Comparison of ENCODE assay signal across 27 cellular contexts in genomic region chr12:123892853-123893252, GRCh38.
"Had no signal": no experiment of that assay in that cellular context is flagged by ENCODE, and none has a peak within 500 bp of the region (broad histone marks: within the 10 kb centered on the region; RNA-seq: fewer than 3 reads in every experiment).

No MANE protein-coding gene starts in this region.

- H3K36me3 ChIP-seq: colonic mucosa, esophagus squamous epithelium, gastroesophageal sphincter, heart left ventricle, left lung, lower lobe of right lung had no signal

- FAIRE-seq: endometrium, frontal cortex, kidney had no signal

- ATAC-seq: effector memory CD8-positive, alpha-beta T cell; esophagus mucosa; gastroesophageal sphincter; heart left ventricle; left lung; left ventricle myocardium superior; lower lobe of right lung; mucosa of descending colon had no signal

- H3K27ac Mint-ChIP-seq: dendritic cell treated with granulocyte-macrophage colony-stimulating factor and Interleukin-4, amounts not matched to agents 40 ng/mL and 50 ng/mL, for 4 days; effector memory CD8-positive, alpha-beta T cell; endodermal cell; immature natural killer cell; mesothelial cell of epicardium had no signal

- H3K4me3 ChIP-seq: colonic mucosa, esophagus squamous epithelium, gastroesophageal sphincter, heart left ventricle, hepatocyte, left lung, lower lobe of right lung, mucosa of descending colon had no signal

- H3K4me1 ChIP-seq: colonic mucosa, esophagus squamous epithelium, gastroesophageal sphincter, heart left ventricle, left lung, lower lobe of right lung had no signal

- H3K4me1 Mint-ChIP-seq: immature natural killer cell, mesothelial cell of epicardium had no signal

- H3K4me3 Mint-ChIP-seq: dendritic cell treated with granulocyte-macrophage colony-stimulating factor and Interleukin-4, amounts not matched to agents 40 ng/mL and 50 ng/mL, for 4 days; effector memory CD8-positive, alpha-beta T cell; endodermal cell; immature natural killer cell; mesothelial cell of epicardium had no signal

- H3K36me3 Mint-ChIP-seq: immature natural killer cell, mesothelial cell of epicardium had no signal

- H3K79me2 ChIP-seq: hepatocyte had no signal

- H3K27me3 ChIP-seq: colonic mucosa, hepatocyte had no signal

- H3K4me2 ChIP-seq: hepatocyte had no signal

- H3K9me3 Mint-ChIP-seq: dendritic cell treated with granulocyte-macrophage colony-stimulating factor and Interleukin-4, amounts not matched to agents 40 ng/mL and 50 ng/mL, for 4 days; effector memory CD8-positive, alpha-beta T cell; endodermal cell; immature natural killer cell; mesothelial cell of epicardium had no signal

- H3K9me3 ChIP-seq: colonic mucosa, esophagus squamous epithelium, gastroesophageal sphincter, heart left ventricle, left lung, lower lobe of right lung, mucosa of descending colon had no signal

- DNase-seq: colonic mucosa; cortex of kidney; effector CD8-positive, alpha-beta T cell; effector memory CD8-positive, alpha-beta T cell; endodermal cell; erythroblast; esophagus squamous epithelium; foreskin fibroblast; heart left ventricle; hypothalamus; immature natural killer cell; islet precursor cell; kidney; kidney glomerular epithelial cell; left lung; left ventricle myocardium superior; lower lobe of right lung; mesenchymal stem cell; mucosa of descending colon had no signal

- H3K27ac ChIP-seq: colonic mucosa, epithelial cell of prostate, esophagus squamous epithelium, gastroesophageal sphincter, heart left ventricle, hepatocyte, left lung, lower lobe of right lung had no signal

- H2AFZ ChIP-seq: hepatocyte had no signal
